ENCODE assay signal across 1 cellular context in genomic region chr15:66761723-66762595, GRCh38.
TF ChIP-seq lines count a peak whose summit lies in the region.

No MANE protein-coding gene starts in this region.

TF ChIP-seq in HepG2, 621 proteins besides CTCF, POLR2A, EP300 and RAD21 (continued from another document):
- no peak for TF ChIP-seq ZNF225 (CRISPR knock-in tag; IDR thresholded peaks at IDR 0.05)
- TF ChIP-seq ZNF672 (CRISPR knock-in tag; IDR thresholded peaks at IDR 0.05) = no peak
- no peak for TF ChIP-seq ZNF740 (CRISPR knock-in tag; IDR thresholded peaks at IDR 0.05)
- no peak for TF ChIP-seq KLF11 (CRISPR knock-in tag; IDR thresholded peaks at IDR 0.05)
TF ChIP-seq in HepG2: peak in this region for 0.
